ENCODE assay signal across 8 cellular contexts in genomic region chr11:64250875-64251721, GRCh38. TPM values are rescaled to one million over a fixed set of nuclear protein-coding genes. Genes with fewer than 3 reads are reported as not detected.
DNase-seq lines count a peak whose midpoint lies in the region; ATAC-seq and TF ChIP-seq lines count a peak whose summit lies in the region.

Gene PLCB3, plus strand, starts transcription at chr11:64251530. Its CDS starts 120 bp downstream, at chr11:64251650.

- H3K4me3 Mint-ChIP-seq in glutamatergic neuron (ENCODE audit: unreplicated experiment) (peak within 1 kb of the TSS; percentile 92), osteocyte (ENCODE audit: unreplicated experiment) (peak within 1 kb of the TSS; percentile 86)

- TF ChIP-seq CTCF in glutamatergic neuron (IDR thresholded peaks at IDR 0.05; ENCODE audit: partially characterized antibody, unreplicated experiment): peak; percentile 89
- TF ChIP-seq CTCF in osteocyte (IDR thresholded peaks at IDR 0.05): peak; percentile 82

- peaks cover 12% of the 10 kb centered on the region for H3K4me1 Mint-ChIP-seq in glutamatergic neuron (ENCODE audit: low read depth, unreplicated experiment)
- H3K4me1 Mint-ChIP-seq in osteocyte (ENCODE audit: unreplicated experiment): peaks cover 26% of the 10 kb centered on the region

- ATAC-seq in HG02870 (IDR thresholded peaks at IDR 0.05; ENCODE audit: unreplicated experiment) (peak; percentile 31), HG03457 (IDR thresholded peaks at IDR 0.05; ENCODE audit: unreplicated experiment) (no peak)

- H3K36me3 Mint-ChIP-seq in glutamatergic neuron (ENCODE audit: unreplicated experiment): no peaks in the 10 kb centered on the region
- H3K36me3 Mint-ChIP-seq in osteocyte (ENCODE audit: unreplicated experiment): no peaks in the 10 kb centered on the region

- H3K27me3 Mint-ChIP-seq in glutamatergic neuron (ENCODE audit: unreplicated experiment) (peaks cover 11% of the 10 kb centered on the region), osteocyte (ENCODE audit: unreplicated experiment) (no peaks in the 10 kb centered on the region)

- peak; percentile 77 for DNase-seq in DMS53 (lab: John Stamatoyannopoulos, UW)
- DNase-seq in DMS53 treated with DMSO at 0.1 percent for 48 hours (lab: John Stamatoyannopoulos, UW; ENCODE audit: unreplicated experiment): no peak
- DNase-seq in RPMI7951 (ENCODE audit: low read depth): peak; percentile 50
- peak; percentile 29 to 63 (median 42) for DNase-seq in activated naive CD4-positive, alpha-beta T cell (lab: John Stamatoyannopoulos, UW)
- peak; percentile 79 for DNase-seq in glutamatergic neuron
- DNase-seq in osteocyte (ENCODE audit: extremely low spot score, unreplicated experiment): no peak

- H3K9me3 Mint-ChIP-seq in glutamatergic neuron (ENCODE audit: unreplicated experiment) (peaks cover 9% of the 10 kb centered on the region), osteocyte (ENCODE audit: unreplicated experiment) (no peaks in the 10 kb centered on the region)

- H3K27ac Mint-ChIP-seq in glutamatergic neuron (ENCODE audit: unreplicated experiment) (peak within 1 kb of the TSS; percentile 66), osteocyte (ENCODE audit: unreplicated experiment) (peak within 1 kb of the TSS; percentile 64)

RNA-seq across cellular contexts. Expression of gene PLCB3, which starts in this region (rescaled TPM):
- total RNA-seq in RPMI7951 (2014; rRNA removed; shearing (Covaris generic)): 48.1 and 60.4 TPM in 2 replicates
- total RNA-seq in glutamatergic neuron (ENCODE audit: unreplicated experiment): 36.2 TPM
- 30.2 and 32.0 TPM in 2 replicates for total RNA-seq in osteocyte

Comparison
In these comparisons a context has a peak if more than half of its experiments do, and no peak if none do; other contexts are left out.
1. DNase-seq: peak in DMS53 (single experiment), RPMI7951 (single experiment), activated naive CD4-positive, alpha-beta T cell (4 of 4) and glutamatergic neuron (single experiment); none in DMS53 treated with DMSO at 0.1 percent for 48 hours (single experiment) and osteocyte (single experiment).